ENCODE assay signal across 11 cellular contexts in genomic region chr7:107917770-107918651, GRCh38. TPM values are rescaled to one million over a fixed set of nuclear protein-coding genes. Genes with fewer than 3 reads are reported as not detected.
DNase-seq lines count a peak whose midpoint lies in the region; ATAC-seq lines count a peak whose summit lies in the region.
"Had no signal": no experiment of that assay in that cellular context is flagged by ENCODE, and none has a peak within 500 bp of the region (broad histone marks: within the 10 kb centered on the region; RNA-seq: fewer than 3 reads in every experiment).

No MANE protein-coding gene starts in this region.

- no peak overlapping the region for H3K4me3 Mint-ChIP-seq in activated T-helper 17 cell treated with anti-CD3 and anti-CD28 coated beads, Interleukin-2, amount 50 U/mL, for 72 hours

- H3K9me3 Mint-ChIP-seq in activated T-helper 17 cell treated with anti-CD3 and anti-CD28 coated beads, Interleukin-2, amount 50 U/mL, for 72 hours: no peaks in the 10 kb centered on the region

- DNase-seq in T-helper 1 cell (no peak), DMS153 (lab: John Stamatoyannopoulos, UW) (no peak)
- no peak for DNase-seq in activated naive CD4-positive, alpha-beta T cell treated with anti-CD3 and anti-CD28 coated beads, Interleukin-2, amount 50 U/mL, for 16 hours
- no peak for DNase-seq in activated CD4-positive, CD25-positive, alpha-beta regulatory T cell treated with anti-CD3 and anti-CD28 coated beads, Interleukin-2, amount 50 U/mL, for 72 hours
- DNase-seq: head of caudate nucleus; Karpas-422; stimulated activated CD4-positive, alpha-beta T cell treated with anti-CD3 and anti-CD28 coated beads, Interleukin-1b, Interleukin-23, amount 100 ng/mL, for 48 hours had no signal

- peak overlapping the region; percentile 23 for H3K27ac Mint-ChIP-seq in activated T-helper 17 cell treated with anti-CD3 and anti-CD28 coated beads, Interleukin-2, amount 50 U/mL, for 72 hours

- no peaks in the 10 kb centered on the region for H3K27me3 Mint-ChIP-seq in activated T-helper 17 cell treated with anti-CD3 and anti-CD28 coated beads, Interleukin-2, amount 50 U/mL, for 72 hours

- peaks cover 97% of the 10 kb centered on the region for H3K36me3 Mint-ChIP-seq in activated T-helper 17 cell treated with anti-CD3 and anti-CD28 coated beads, Interleukin-2, amount 50 U/mL, for 72 hours (ENCODE audit: low read depth)

- peak; percentile 68 for ATAC-seq in GM18502 (IDR thresholded peaks at IDR 0.05; ENCODE audit: poor library complexity, unreplicated experiment)
- peak; percentile 87 for ATAC-seq in GM19452 (IDR thresholded peaks at IDR 0.05; ENCODE audit: unreplicated experiment)
- peak; percentile 93 for ATAC-seq in HG02981 (IDR thresholded peaks at IDR 0.05; ENCODE audit: unreplicated experiment)
- peak; percentile 38 for ATAC-seq in activated T-helper 17 cell treated with anti-CD3 and anti-CD28 coated beads, Interleukin-2, amount 50 U/mL, for 72 hours (replicated peaks)

- H3K4me1 Mint-ChIP-seq in activated T-helper 17 cell treated with anti-CD3 and anti-CD28 coated beads, Interleukin-2, amount 50 U/mL, for 72 hours: peaks cover 33% of the 10 kb centered on the region

RNA-seq across cellular contexts. Expression of gene DLD, which starts 27.0 kb away (rescaled TPM):
- 100 to 1,000 TPM in 1 of 2 donors, 10 to 100 TPM in 1; 75.3 to 112 TPM for total RNA-seq in activated T-helper 17 cell treated with anti-CD3 and anti-CD28 coated beads, Interleukin-2, amount 50 U/mL, for 72 hours

Comparison
In these comparisons a context has a peak if more than half of its experiments do, and no peak if none do; other contexts are left out.
1. ATAC-seq: peak in every context shown above with its lines; median percentile 93 in HG02981; 87 in GM19452; 68 in GM18502; 38 in activated T-helper 17 cell treated with anti-CD3 and anti-CD28 coated beads, Interleukin-2, amount 50 U/mL, for 72 hours.